9 cellular contexts compared by ENCODE assay signal in genomic region chr17:49434821-49435581, GRCh38. TPM values are rescaled to one million over a fixed set of nuclear protein-coding genes. Genes with fewer than 3 reads are reported as not detected.
A peak's percentile ranks its signal among the peaks of the same experiment; 100 is the strongest.
DNase-seq lines count a peak whose midpoint lies in the region; ATAC-seq, FAIRE-seq and TF ChIP-seq lines count a peak whose summit lies in the region.
"Had no signal": no experiment of that assay in that cellular context is flagged by ENCODE, and none has a peak within 500 bp of the region (broad histone marks: within the 10 kb centered on the region; RNA-seq: fewer than 3 reads in every experiment).

No MANE protein-coding gene starts in this region.

- H3K9ac ChIP-seq in GM12878 (ENCODE audit: control insufficient read depth, insufficient read depth, low read length), result no peak overlapping the region

- H3K79me2 ChIP-seq in GM12878 (ENCODE audit: control insufficient read depth, insufficient read depth, low read length), result no peaks in the 10 kb centered on the region

- no peak overlapping the region for H3K4me3 ChIP-seq in GM12878

- 19% methylated on average over 12 of the region's 12 CpGs for WGBS in GM12878 (ENCODE audit: insufficient coverage, insufficient replicate concordance, low lambda C conversion rate, missing lambda C conversion rate)

- H3K27me3 ChIP-seq in GM12878 (replicated peaks in 1 of 2; ENCODE audit: control insufficient read depth in 2 of 2, insufficient read depth in 2 of 2, low read length in 1 of 2), result no peaks in the 10 kb centered on the region; a peak in 1 of 4 replicates

- ATAC-seq in SK-N-SH treated with all-trans-retinoic acid at 6 μM for 48 hours (peak; percentile 87), GM12878 (peak; percentile 90), GM21447 (IDR thresholded peaks at IDR 0.05; ENCODE audit: unreplicated experiment) (no peak), HG03521 (IDR thresholded peaks at IDR 0.05; ENCODE audit: unreplicated experiment) (no peak)

- CTCF ChIA-PET in HEK293T (lab: Yijun Ruan, JAX) (interaction anchor here (0.6 to 5.9 kb wide), 14 partner anchors 16 to 575 kb away, joined by 3 to 63 read pairs (median 4); partner anchors contain the start of gene PHB1), GM12878 (lab: Yijun Ruan, JAX) (interaction anchor here (0.7 to 9.4 kb wide), 11 partner anchors 9 to 122 kb away, joined by 3 to 125 read pairs (median 5); partner anchors contain the start of gene PHB1)

- POLR2A ChIA-PET in HEK293T (lab: Yijun Ruan, JAX), result interaction anchor here (2.8 kb wide), 1 partner anchor 20 kb away, joined by 10 read pairs; the partner anchor contains the start of gene PHB1
- POLR2A ChIA-PET in GM12878 (lab: Charles Lee), result no interaction called here

- SMC1A ChIA-PET in GM12878 (lab: Charles Lee; ENCODE audit: uncharacterized antibody, unreplicated experiment), result interaction anchor here (1.3 to 2.7 kb wide), 4 partner anchors 10 to 261 kb away, joined by 4 to 13 read pairs (median 5); no protein-coding TSS in a partner anchor

- H3K4me2 ChIP-seq in GM12878 (ENCODE audit: control insufficient read depth, insufficient read depth), result no peak overlapping the region

- no peak overlapping the region for H2AFZ ChIP-seq in GM12878 (ENCODE audit: control insufficient read depth, low read depth, low read length)

- RAD21 ChIA-PET in GM12878 (lab: Charles Lee; ENCODE audit: unreplicated experiment), result interaction anchor here (8.3 kb wide), 1 partner anchor 122 kb away, joined by 45 read pairs; no protein-coding TSS in a partner anchor

- no peak for TF ChIP-seq POLR2A in GM12878 (IDR thresholded peaks at IDR 0.05; ENCODE audit: low read depth, low read length)

- no peaks in the 10 kb centered on the region for H3K9me3 ChIP-seq in GM12878 (replicated peaks; ENCODE audit: control insufficient read depth, insufficient read depth, low read length)

- peak; percentile 77 for TF ChIP-seq RAD21 in GM12878 (IDR thresholded peaks at IDR 0.05; ENCODE audit: insufficient read depth, low read depth, low read length)

- TF ChIP-seq CTCF in GM12878 (IDR thresholded peaks at IDR 0.05 in 2 of 3, conservative IDR thresholded peaks at IDR 0.05 in 1 of 3; ENCODE audit: control insufficient read depth in 2 of 3, extremely low read depth in 1 of 3, insufficient read depth in 1 of 3, low read depth in 3 of 3, low read length in 3 of 3), result peak; percentile 66 to 80 (median 74)

- H4K20me1 ChIP-seq in GM12878 (ENCODE audit: control insufficient read depth, insufficient read depth), result no peaks in the 10 kb centered on the region

- no TSS peak for BruUV-seq in GM12878 (replicated peaks; lab: Mats Ljungman, UMichigan)

- in situ Hi-C loops in GM12878 (cut with MboI), result loop anchor here (5.0 kb wide), 1 partner anchor 117 kb away; no protein-coding TSS in a partner anchor

- FAIRE-seq in GM12878 (lab: Jason Lieb, UNC), result peak; percentile 52
- FAIRE-seq: TTC549 had no signal

- DNase-seq in CMK (ENCODE audit: low read depth), result peak; percentile 54
- DNase-seq in HEK293T (ENCODE audit: extremely low spot score), result peak; percentile 84
- no peak for DNase-seq in GM12878 (ENCODE audit: low read depth, low spot score)
- DNase-seq in iPS-NIHi7 (ENCODE audit: extremely low spot score), result peak; percentile 93
- DNase-seq in stimulated activated CD8-positive, alpha-beta memory T cell treated with anti-CD3 and anti-CD28 coated beads, Interleukin-15, amount 100 ng/mL, for 1 hour (ENCODE audit: low read depth), result peak; percentile 14

- TF ChIP-seq EP300 in GM12878 (IDR thresholded peaks at IDR 0.05; ENCODE audit: borderline replicate concordance in 1 of 2, control insufficient read depth in 1 of 2, low read depth in 2 of 2, low read length in 2 of 2), result no peak

- no peaks in the 10 kb centered on the region for H3K36me3 ChIP-seq in GM12878 (ENCODE audit: control insufficient read depth in 2 of 2, insufficient read depth in 2 of 2, low read length in 1 of 2)

- intact Hi-C loops in GM12878 (cut with micrococcal nuclease; ENCODE audit: unreplicated experiment), result loop anchor here (1.0 kb wide), 1 partner anchor 121 kb away; no protein-coding TSS in a partner anchor

- peaks cover 4% of the 10 kb centered on the region for H3K4me1 ChIP-seq in GM12878 (ENCODE audit: control insufficient read depth, insufficient read depth, low read length)

- no peak overlapping the region for H3K27ac ChIP-seq in GM12878 (ENCODE audit: control insufficient read depth, insufficient read depth)

TF ChIP-seq in HEK293T, 16 proteins besides CTCF, POLR2A, EP300 and RAD21:
- TF ChIP-seq FOXM1 (IDR thresholded peaks at IDR 0.05; ENCODE audit: borderline replicate concordance) (peak; percentile 32; the same call in 1 of the 2 replicates), FOXK2 (IDR thresholded peaks at IDR 0.05) (no peak)

TF ChIP-seq in SK-N-SH treated with all-trans-retinoic acid at 6 μM for 48 hours, 23 proteins besides CTCF, POLR2A, EP300 and RAD21:
- TF ChIP-seq ZFP3 (CRISPR knock-in tag; IDR thresholded peaks at IDR 0.05) (no peak), PATZ1 (CRISPR knock-in tag; IDR thresholded peaks at IDR 0.05; ENCODE audit: borderline replicate concordance) (no peak), SNAI2 (CRISPR knock-in tag; IDR thresholded peaks at IDR 0.05) (no peak), ESRRG (CRISPR knock-in tag; IDR thresholded peaks at IDR 0.05) (no peak), ARNTL (CRISPR knock-in tag; IDR thresholded peaks at IDR 0.05; ENCODE audit: borderline replicate concordance, low read depth) (no peak), BACH2 (CRISPR knock-in tag; IDR thresholded peaks at IDR 0.05; ENCODE audit: borderline replicate concordance) (no peak), OSR1 (CRISPR knock-in tag; IDR thresholded peaks at IDR 0.05) (no peak)

TF ChIP-seq in GM12878, 131 proteins besides CTCF, POLR2A, EP300 and RAD21:
- peak; percentile 77 for TF ChIP-seq SMC3 (IDR thresholded peaks at IDR 0.05; ENCODE audit: borderline replicate concordance, low read length)
- no peak for TF ChIP-seq RB1 (IDR thresholded peaks at IDR 0.05; ENCODE audit: borderline replicate concordance)

RNA-seq across cellular contexts. Expression of gene PHB1, which starts 20.3 kb away (rescaled TPM):
- total RNA-seq in GM12878 (2013; cell fraction: nucleolus; rRNA removed), result 67.3 and 70.7 TPM in 2 replicates
- total RNA-seq in GM12878 (2014; rRNA removed), result 185 and 191 TPM in 2 replicates
- total RNA-seq in GM12878 (2014; rRNA removed; fragmentation: Illumina TruSeq; extraction: Trizol), result 156 and 172 TPM in 2 replicates
- total RNA-seq in GM12878 (2021), result 281 and 286 TPM in 2 replicates
- polyA plus RNA-seq in GM12878 (2011; ENCODE audit: low read depth), result 207 TPM
- polyA plus RNA-seq in GM12878 (2011; rRNA removed), result 326 and 466 TPM in 2 replicates
- 313 and 495 TPM in 2 replicates for polyA plus RNA-seq in GM12878 (2011; cell fraction: cytosol; rRNA removed)
- polyA plus RNA-seq in GM12878 (2011; cell fraction: nucleus; rRNA removed), result 203 and 243 TPM in 2 replicates
- 151 and 168 TPM in 2 replicates for polyA plus RNA-seq in GM12878 (2012)
- polyA plus RNA-seq in GM12878 (2014; fragmentation: Illumina TruSeq; extraction: Trizol), result 259 and 350 TPM in 2 replicates
- polyA plus RNA-seq in GM12878 (2014; fragmentation: Nextera tagmentation; extraction: Ambion mirVana), result 100 to 1,000 TPM; 117 to 154 TPM
- polyA plus RNA-seq in GM12878 (2014; rRNA removed), result 209 and 221 TPM in 2 replicates
- polyA plus RNA-seq in GM12878 (2016; fragmentation: Nextera tagmentation; extraction: Ambion mirVana), result 100 to 1,000 TPM; 397 to 430 TPM
- 522 and 563 TPM in 2 replicates for polyA minus RNA-seq in GM12878 (2011; rRNA and poly(A)+ RNA removed)
- polyA minus RNA-seq in GM12878 (2011; cell fraction: cytosol; rRNA and poly(A)+ RNA removed), result 79.5 and 81.7 TPM in 2 replicates
- 35.7 and 58.7 TPM in 2 replicates for polyA minus RNA-seq in GM12878 (2011; cell fraction: nucleus; rRNA and poly(A)+ RNA removed)

Comparison
In these comparisons a context has a peak if more than half of its experiments do, and no peak if none do; other contexts are left out.
1. ATAC-seq: peak in SK-N-SH treated with all-trans-retinoic acid at 6 μM for 48 hours (single experiment) and GM12878 (single experiment); none in GM21447 (single experiment) and HG03521 (single experiment).